Comparison of ENCODE assay signal across 21 cellular contexts in the genomic region with DNA sequence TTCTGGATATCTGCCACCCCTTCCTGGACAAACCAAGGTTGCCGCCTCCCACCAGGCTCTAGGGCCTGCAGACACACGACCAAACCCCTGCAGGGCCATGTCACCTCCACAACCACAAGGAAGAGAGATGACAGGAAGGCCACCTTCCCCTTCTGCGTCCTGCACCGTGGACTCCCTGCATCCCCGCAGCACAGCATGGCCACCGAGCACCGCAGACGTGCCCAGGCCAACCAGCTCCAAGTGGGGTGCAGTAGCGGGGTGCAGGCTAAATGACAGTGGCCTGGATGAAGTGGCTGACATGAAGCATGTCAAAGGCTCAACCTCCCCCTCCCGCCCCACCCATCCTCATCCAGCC.
"Had no signal": no experiment of that assay in that cellular context is flagged by ENCODE, and none has a peak within 500 bp of the region (broad histone marks: within the 10 kb centered on the region; RNA-seq: fewer than 3 reads in every experiment).

No MANE protein-coding gene starts in this region.

- H3K27me3 Mint-ChIP-seq: naive thymus-derived CD8-positive, alpha-beta T cell had no signal

- H3K27ac ChIP-seq: adrenal gland, esophagus muscularis mucosa, gastroesophageal sphincter, heart right ventricle, pancreas, sigmoid colon, thyroid gland, vagina, VCaP had no signal

- H3K36me3 Mint-ChIP-seq: activated naive CD4-positive, alpha-beta T cell treated with anti-CD3 and anti-CD28 coated beads, Interleukin-2, amount 50 U/mL, for 72 hours; naive thymus-derived CD8-positive, alpha-beta T cell had no signal

- DNase-seq: activated CD4-positive, alpha-beta T cell treated with anti-CD3 and anti-CD28 coated beads for 1 hour; activated gamma-delta T cell treated with Interleukin-2 at 50 U/mL for 16 hours; dermis blood vessel endothelial cell; effector memory CD4-positive, alpha-beta T cell; heart right ventricle; naive thymus-derived CD8-positive, alpha-beta T cell; sigmoid colon; stimulated activated CD4-positive, alpha-beta T cell treated with anti-CD3 and anti-CD28 coated beads, Interleukin-4, amount 100 ng/mL, for 4 hours; stimulated activated naive CD4-positive, alpha-beta T cell; T-helper 2 cell; thyroid gland had no signal

- ATAC-seq: activated naive CD4-positive, alpha-beta T cell treated with anti-CD3 and anti-CD28 coated beads, Interleukin-2, amount 50 U/mL, for 72 hours; naive thymus-derived CD8-positive, alpha-beta T cell had no signal

- H3K4me1 ChIP-seq: adrenal gland, pancreas, thyroid gland had no signal

- H3K27me3 ChIP-seq: adrenal gland, esophagus muscularis mucosa, gastroesophageal sphincter, heart right ventricle, pancreas, sigmoid colon, thyroid gland, vagina had no signal

- H3K9me3 Mint-ChIP-seq: activated naive CD4-positive, alpha-beta T cell treated with anti-CD3 and anti-CD28 coated beads, Interleukin-2, amount 50 U/mL, for 72 hours; naive thymus-derived CD8-positive, alpha-beta T cell had no signal

- FAIRE-seq: astrocyte, bronchial epithelial cell, endothelial cell of umbilical vein, pancreas had no signal

- H3K36me3 ChIP-seq: pancreas, thyroid gland, vagina had no signal

- H3K9me3 ChIP-seq: adrenal gland, esophagus muscularis mucosa, gastroesophageal sphincter, heart right ventricle, pancreas, sigmoid colon, thyroid gland, vagina had no signal

- H3K4me3 ChIP-seq: adrenal gland, esophagus muscularis mucosa, gastroesophageal sphincter, heart right ventricle, pancreas, sigmoid colon, thyroid gland, vagina had no signal
